ENCODE assay signal across 11 cellular contexts in the genomic region with DNA sequence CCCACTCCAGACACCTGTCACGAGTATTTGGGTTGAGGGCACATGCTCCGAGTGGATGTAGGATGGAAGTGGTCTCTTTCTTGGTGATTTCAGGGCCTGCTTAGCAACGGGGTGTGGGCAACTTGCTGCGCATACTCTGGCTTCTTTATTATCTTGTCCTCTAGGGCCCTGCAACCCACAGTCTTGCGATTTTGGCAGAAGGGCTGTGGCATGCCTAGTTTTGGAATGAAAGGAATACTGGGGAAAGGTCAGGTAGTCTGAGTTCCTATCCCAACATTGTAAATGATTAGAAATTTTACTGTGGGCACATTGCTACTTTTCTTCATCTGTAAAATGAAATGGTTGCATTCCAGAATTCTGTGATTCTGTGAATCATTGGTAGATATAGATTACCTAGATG.
"Had no signal": no experiment of that assay in that cellular context is flagged by ENCODE, and none has a peak within 500 bp of the region (broad histone marks: within the 10 kb centered on the region; RNA-seq: fewer than 3 reads in every experiment).

No MANE protein-coding gene starts in this region.

- H3K4me3 ChIP-seq: dorsolateral prefrontal cortex, lower lobe of right lung, tibial nerve had no signal

- H3K27me3 ChIP-seq: dorsolateral prefrontal cortex, tibial nerve had no signal

- DNase-seq: activated CD4-positive, alpha-beta T cell treated with anti-CD3 and anti-CD28 coated beads, Interleukin-2, amount 10 ng/mL, durations not matched to agents 7 days and 5 days; activated CD8-positive, alpha-beta memory T cell treated with anti-CD3 and anti-CD28 coated beads for 24 hours; activated naive CD4-positive, alpha-beta T cell; activated naive CD8-positive, alpha-beta T cell treated with anti-CD3 and anti-CD28 coated beads, Interleukin-2, amount 10 ng/mL, durations not matched to agents 7 days and 5 days; anterior cingulate cortex; dorsolateral prefrontal cortex; endodermal cell; hypothalamus; lower lobe of right lung; stimulated activated CD4-positive, alpha-beta T cell treated with anti-CD3 and anti-CD28 coated beads, Interleukin-1b, Interleukin-23, amount 100 ng/mL, for 48 hours had no signal

- H3K27ac ChIP-seq: dorsolateral prefrontal cortex, lower lobe of right lung had no signal

- H3K9me3 ChIP-seq: lower lobe of right lung, tibial nerve had no signal

- H3K36me3 ChIP-seq: lower lobe of right lung, tibial nerve had no signal
